ENCODE assay signal across 8 cellular contexts in the genomic region with DNA sequence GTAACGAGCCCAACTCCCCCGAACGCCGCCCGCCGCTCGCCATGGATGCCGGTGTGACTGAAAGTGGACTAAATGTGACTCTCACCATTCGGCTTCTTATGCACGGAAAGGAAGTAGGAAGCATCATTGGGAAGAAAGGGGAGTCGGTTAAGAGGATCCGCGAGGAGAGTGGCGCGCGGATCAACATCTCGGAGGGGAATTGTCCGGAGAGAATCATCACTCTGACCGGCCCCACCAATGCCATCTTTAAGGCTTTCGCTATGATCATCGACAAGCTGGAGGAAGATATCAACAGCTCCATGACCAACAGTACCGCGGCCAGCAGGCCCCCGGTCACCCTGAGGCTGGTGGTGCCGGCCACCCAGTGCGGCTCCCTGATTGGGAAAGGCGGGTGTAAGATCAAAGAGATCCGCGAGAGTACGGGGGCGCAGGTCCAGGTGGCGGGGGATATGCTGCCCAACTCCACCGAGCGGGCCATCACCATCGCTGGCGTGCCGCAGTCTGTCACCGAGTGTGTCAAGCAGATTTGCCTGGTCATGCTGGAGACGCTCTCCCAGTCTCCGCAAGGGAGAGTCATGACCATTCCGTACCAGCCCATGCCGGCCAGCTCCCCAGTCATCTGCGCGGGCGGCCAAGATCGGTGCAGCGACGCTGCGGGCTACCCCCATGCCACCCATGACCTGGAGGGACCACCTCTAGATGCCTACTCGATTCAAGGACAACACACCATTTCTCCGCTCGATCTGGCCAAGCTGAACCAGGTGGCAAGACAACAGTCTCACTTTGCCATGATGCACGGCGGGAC. TPM values are rescaled to one million over a fixed set of nuclear protein-coding genes. Genes with fewer than 3 reads are reported as not detected.
DNase-seq lines count a peak whose midpoint lies in the region; ATAC-seq lines count a peak whose summit lies in the region.

No MANE protein-coding gene starts in this region.

- H3K4me1 Mint-ChIP-seq in IgD-negative memory B cell = peaks cover 45 to 53% (median 48%) of the 10 kb centered on the region in 3 donors

- H3K9ac ChIP-seq in duodenal mucosa (ENCODE audit: low read depth in 1 of 2, low read length in 2 of 2) = peak overlapping the region; percentile 97 to 100

- no peaks in the 10 kb centered on the region for H3K27me3 Mint-ChIP-seq in IgD-negative memory B cell

- H3K4me1 ChIP-seq in duodenal mucosa (ENCODE audit: control insufficient read depth in 1 of 2, insufficient read depth in 2 of 2, low read length in 2 of 2) = peaks cover 49 to 51% of the 10 kb centered on the region in 2 donors

- H3K27ac ChIP-seq in duodenal mucosa (ENCODE audit: low read depth, low read length) = peak overlapping the region; percentile 96

- H3K4me3 ChIP-seq in duodenal mucosa (ENCODE audit: low read depth in 1 of 2, low read length in 2 of 2) = peak overlapping the region; percentile 94 to 96

- no peak for ATAC-seq in GM21723 (IDR thresholded peaks at IDR 0.05; ENCODE audit: unreplicated experiment)

- H3K36me3 Mint-ChIP-seq in IgD-negative memory B cell = peaks cover 19% of the 10 kb centered on the region

- no peaks in the 10 kb centered on the region for H3K9me3 ChIP-seq in duodenal mucosa (ENCODE audit: control insufficient read depth in 1 of 2, low read length in 2 of 2)

- H3K27ac Mint-ChIP-seq in IgD-negative memory B cell = peak overlapping the region; percentile 94 to 100 (median 96)

- DNase-seq in EL = peak; percentile 45
- DNase-seq in activated CD4-positive, alpha-beta T cell treated with anti-CD3 and anti-CD28 coated beads for 4 hours = peak; percentile 31 to 40
- DNase-seq in medulla oblongata (ENCODE audit: extremely low spot score) = peak; percentile 77
- DNase-seq in stimulated activated CD8-positive, alpha-beta memory T cell treated with anti-CD3 and anti-CD28 coated beads, Interleukin-4, amount 100 ng/mL, for 48 hours = peak; percentile 73
- DNase-seq in DMS79 (lab: John Stamatoyannopoulos, UW) = no peak

- H3K9me3 Mint-ChIP-seq in IgD-negative memory B cell = no peaks in the 10 kb centered on the region

- H3K27me3 ChIP-seq in duodenal mucosa (ENCODE audit: control insufficient read depth in 1 of 2, insufficient read depth in 2 of 2, low read length in 2 of 2) = no peaks in the 10 kb centered on the region

- H3K36me3 ChIP-seq in duodenal mucosa (ENCODE audit: control insufficient read depth in 1 of 2, insufficient read depth in 2 of 2, low read length in 2 of 2) = peaks cover 0 to 11% of the 10 kb centered on the region in 2 donors

- peak overlapping the region; percentile 95 to 100 (median 98) for H3K4me3 Mint-ChIP-seq in IgD-negative memory B cell

RNA-seq across cellular contexts. Expression of a gene that starts 0.6 kb away (rescaled TPM):
- polyA plus RNA-seq in IgD-negative memory B cell = 123 TPM
